10 cellular contexts compared by ENCODE assay signal in the genomic region with DNA sequence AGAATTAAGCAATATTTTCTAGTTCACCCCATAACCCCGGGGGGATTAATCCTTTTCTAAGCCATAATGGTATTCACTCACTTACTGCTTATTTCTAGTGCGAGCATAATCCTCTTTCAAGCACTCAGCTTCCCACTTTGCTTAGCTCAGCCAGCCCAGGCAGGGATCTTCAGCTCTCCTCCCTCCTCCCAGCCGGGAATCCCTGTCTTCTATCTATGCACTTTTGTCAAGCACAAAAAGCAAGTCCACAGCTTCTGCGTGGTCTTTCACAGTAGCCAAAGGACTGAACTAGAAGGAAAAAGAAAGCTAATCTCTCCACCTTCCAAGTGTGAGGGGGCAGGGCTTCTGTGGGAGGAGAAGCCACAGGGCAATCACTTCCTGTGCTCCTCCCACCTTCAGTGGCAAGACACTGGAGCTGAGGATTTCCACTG.
A peak's percentile ranks its signal among the peaks of the same experiment; 100 is the strongest.
DNase-seq lines count a peak whose midpoint lies in the region; ATAC-seq, FAIRE-seq and TF ChIP-seq lines count a peak whose summit lies in the region.
"Had no signal": no experiment of that assay in that cellular context is flagged by ENCODE, and none has a peak within 500 bp of the region (broad histone marks: within the 10 kb centered on the region; RNA-seq: fewer than 3 reads in every experiment).

No MANE protein-coding gene starts in this region.

- H3K27me3 ChIP-seq in breast epithelium: no peaks in the 10 kb centered on the region
- H3K27me3 ChIP-seq in H1 (replicated peaks in 1 of 4; ENCODE audit: control insufficient read depth in 3 of 4, extremely low read depth in 1 of 4, insufficient read depth in 3 of 4, low read length in 3 of 4): no peaks in the 10 kb centered on the region
- no peaks in the 10 kb centered on the region for H3K27me3 ChIP-seq in tibial nerve

- H3K4me1 ChIP-seq in breast epithelium (no peaks in the 10 kb centered on the region), H1 (replicated peaks in 1 of 4; ENCODE audit: control insufficient read depth in 3 of 4, insufficient read depth in 4 of 4, low read length in 3 of 4) (peaks cover 2 to 6% (median 3%) of the 10 kb centered on the region in 4 experiments; a peak in 3 of 7 replicates), tibial nerve (peaks cover 0 to 12% (median 6%) of the 10 kb centered on the region in 4 donors)

- no peaks in the 10 kb centered on the region for H3K9me3 ChIP-seq in breast epithelium
- H3K9me3 ChIP-seq in H1 (ENCODE audit: insufficient read depth in 2 of 2, low read depth in 1 of 2, low read length in 1 of 2): no peaks in the 10 kb centered on the region
- H3K9me3 ChIP-seq in tibial nerve: no peaks in the 10 kb centered on the region
- H3K9me3 ChIP-seq: mucosa of descending colon had no signal

- no peak for ATAC-seq in GM21526 (IDR thresholded peaks at IDR 0.05; ENCODE audit: low FRiP score, unreplicated experiment)
- ATAC-seq: mucosa of descending colon had no signal

- no peak overlapping the region for H2BK12ac ChIP-seq in H1 (ENCODE audit: low read depth, low read length)

- H3K36me3 Mint-ChIP-seq in MCF 10A (ENCODE audit: insufficient read depth, unreplicated experiment) (peaks cover 12% of the 10 kb centered on the region), CD14-positive monocyte (no peaks in the 10 kb centered on the region)

- no peak overlapping the region for H4K5ac ChIP-seq in H1 (ENCODE audit: insufficient read length, low read depth, low read length)

- TF ChIP-seq EP300 in H1 (IDR thresholded peaks at IDR 0.05; ENCODE audit: borderline replicate concordance in 1 of 2, low read depth in 2 of 2, low read length in 2 of 2): no peak
- TF ChIP-seq EP300 in tibial nerve (IDR thresholded peaks at IDR 0.05): peak in 1 of 2 donors; percentile 51

- no peak overlapping the region for H3K18ac ChIP-seq in H1 (ENCODE audit: extremely low read depth, low read length)

- H3K27me3 Mint-ChIP-seq in MCF 10A (ENCODE audit: insufficient read depth, unreplicated experiment) (no peaks in the 10 kb centered on the region), CD14-positive monocyte (ENCODE audit: low read depth in 3 of 3) (no peaks in the 10 kb centered on the region)

- H3K4me3 Mint-ChIP-seq in MCF 10A (ENCODE audit: unreplicated experiment) (no peak overlapping the region), CD14-positive monocyte (no peak overlapping the region)

- peak overlapping the region; percentile 96 for H2AFZ ChIP-seq in H1 (ENCODE audit: low read length)

- no peak for TF ChIP-seq RAD21 in H1 (IDR thresholded peaks at IDR 0.05 in 1 of 2, conservative IDR thresholded peaks at IDR 0.05 in 1 of 2; ENCODE audit: low read depth in 2 of 2, low read length in 2 of 2)

- no peaks in the 10 kb centered on the region for H4K20me1 ChIP-seq in H1 (replicated peaks in 1 of 2; ENCODE audit: control insufficient read depth in 1 of 2, insufficient read depth in 2 of 2, low read length in 2 of 2)

- H3K36me3 ChIP-seq in breast epithelium (no peaks in the 10 kb centered on the region), H1 (ENCODE audit: control insufficient read depth in 2 of 4, insufficient read depth in 4 of 4, low read length in 3 of 4) (no peaks in the 10 kb centered on the region), tibial nerve (no peaks in the 10 kb centered on the region)

- no peak overlapping the region for H3K27ac Mint-ChIP-seq in MCF 10A (ENCODE audit: low read depth, unreplicated experiment)
- peak overlapping the region in 1 of 7 donors; percentile 25 for H3K27ac Mint-ChIP-seq in CD14-positive monocyte

- H3K79me2 ChIP-seq in H1 (ENCODE audit: control insufficient read depth in 1 of 2, insufficient read depth in 2 of 2, low read length in 2 of 2): no peaks in the 10 kb centered on the region

- H2BK5ac ChIP-seq in H1 (ENCODE audit: low read depth, low read length): no peak overlapping the region

- no peak overlapping the region for H2BK120ac ChIP-seq in H1 (replicated peaks; ENCODE audit: low read depth, low read length)

- H3K27ac ChIP-seq in breast epithelium (no peak overlapping the region), H1 (ENCODE audit: low read depth, low read length) (0 out of 2 replicates have a peak overlapping the region, but pooled peaks have one; percentile 29), tibial nerve (peak overlapping the region; percentile 17 to 78 (median 50))

- H3K79me1 ChIP-seq in H1 (ENCODE audit: low read depth, low read length): no peaks in the 10 kb centered on the region

- H3K4ac ChIP-seq in H1 (replicated peaks; ENCODE audit: insufficient read length, low read depth, low read length): no peak overlapping the region

- H3K9ac ChIP-seq in H1 (replicated peaks in 1 of 4; ENCODE audit: extremely low read depth in 1 of 4, low read depth in 3 of 4, low read length in 3 of 4): no peak overlapping the region

- H4K8ac ChIP-seq in H1 (ENCODE audit: extremely low read depth, insufficient read depth, low read length): peak overlapping the region; percentile 90; the same call in 1 of the 2 replicates

- no peak for TF ChIP-seq POLR2A in breast epithelium (IDR thresholded peaks at IDR 0.05)
- TF ChIP-seq POLR2A in H1 (IDR thresholded peaks at IDR 0.05; ENCODE audit: control extremely low read depth in 1 of 2, low read depth in 2 of 2, low read length in 2 of 2): no peak
- peak in 1 of 2 donors; percentile 29 for TF ChIP-seq POLR2A in tibial nerve (IDR thresholded peaks at IDR 0.05)

- H3K4me1 Mint-ChIP-seq in MCF 10A (ENCODE audit: insufficient read depth, unreplicated experiment): peaks cover 35% of the 10 kb centered on the region
- no peaks in the 10 kb centered on the region for H3K4me1 Mint-ChIP-seq in CD14-positive monocyte

- peak; percentile 60 for FAIRE-seq in H1 (lab: Jason Lieb, UNC)

- WGBS in H1 (ENCODE audit: extremely low coverage in 1 of 2, insufficient coverage in 1 of 2, insufficient read length in 1 of 2, insufficient replicate concordance in 2 of 2, low coverage in 1 of 2, low lambda C conversion rate in 2 of 2, missing lambda C conversion rate in 1 of 2), 2 experiments: 54% methylated on average over 4 of the region's 4 CpGs; no CpG with 5 or more reads in 1 of the 2 experiments
- 39 to 41% methylated on average over 4 of the region's 4 CpGs for WGBS in tibial nerve, 2 donors

- H2BK20ac ChIP-seq in H1 (ENCODE audit: low read length): no peak overlapping the region

- DNase-seq in MCF 10A (ENCODE audit: unreplicated experiment): peak; percentile 13
- no peak for DNase-seq in breast epithelium (ENCODE audit: low spot score in 2 of 2)
- peak; percentile 48 for DNase-seq in MV-4-11 (lab: John Stamatoyannopoulos, UW)
- no peak for DNase-seq in H1 (ENCODE audit: low read depth in 1 of 2, low spot score in 2 of 2)
- no peak for DNase-seq in tibial nerve (ENCODE audit: low spot score in 2 of 2)
- no peak for DNase-seq in germinal center (ENCODE audit: low spot score)
- no peak for DNase-seq in CD14-positive monocyte (ENCODE audit: low spot score)
- DNase-seq: activated naive CD4-positive, alpha-beta T cell treated with Interleukin-2 at 50 U/mL for 16 hours; mucosa of descending colon had no signal

- no peak overlapping the region for H4K91ac ChIP-seq in H1 (replicated peaks; ENCODE audit: insufficient read length, low read length)

- no TSS peak for BruUV-seq in MCF 10A (replicated peaks; lab: Mats Ljungman, UMichigan)

- H3K23me2 ChIP-seq in H1 (ENCODE audit: low read depth, low read length): no peaks in the 10 kb centered on the region

- H3K9me3 Mint-ChIP-seq in MCF 10A (ENCODE audit: unreplicated experiment) (peaks cover 5% of the 10 kb centered on the region), CD14-positive monocyte (peaks cover 0 to 2% (median 0%) of the 10 kb centered on the region in 7 donors)

- CTCF ChIA-PET in MCF 10A (lab: Yijun Ruan, JAX): interaction anchor here (0.7 kb wide), 1 partner anchor 51 kb away, joined by 3 read pairs; no protein-coding TSS in a partner anchor
- CTCF ChIA-PET in H1 (lab: Charles Lee; ENCODE audit: partially characterized antibody): interaction anchor here (0.5 to 1.3 kb wide), 6 partner anchors 14 to 163 kb away, joined by 3 to 4 read pairs (median 3); no protein-coding TSS in a partner anchor

- peak overlapping the region; percentile 22 to 28; a peak in 2 of 4 replicates for H3K4me2 ChIP-seq in H1 (ENCODE audit: insufficient read depth in 1 of 2, low read depth in 2 of 2, low read length in 2 of 2)

- no peak overlapping the region for H3K14ac ChIP-seq in H1 (ENCODE audit: insufficient read length)

- H3K4me3 ChIP-seq in breast epithelium: no peak overlapping the region
- no peak overlapping the region for H3K4me3 ChIP-seq in H1 (ENCODE audit: extremely low read depth in 1 of 4, insufficient read depth in 2 of 4, low read depth in 3 of 4, low read length in 4 of 4)
- H3K4me3 ChIP-seq in tibial nerve: peak overlapping the region in 2 of 4 donors; percentile 5 to 33
- H3K4me3 ChIP-seq: mucosa of descending colon had no signal

- H2BK15ac ChIP-seq in H1 (ENCODE audit: low read length): no peak overlapping the region

- no peak for TF ChIP-seq CTCF in MCF 10A (IDR thresholded peaks at IDR 0.05; ENCODE audit: unreplicated experiment)
- no peak for TF ChIP-seq CTCF in breast epithelium (IDR thresholded peaks at IDR 0.05)
- TF ChIP-seq CTCF in H1 (IDR thresholded peaks at IDR 0.05; ENCODE audit: control extremely low read depth in 1 of 3, insufficient read depth in 1 of 3, low read depth in 1 of 3, low read length in 3 of 3): no peak
- no peak for TF ChIP-seq CTCF in tibial nerve (IDR thresholded peaks at IDR 0.05)
- no peak for TF ChIP-seq CTCF in CD14-positive monocyte (IDR thresholded peaks at IDR 0.05)

- intact Hi-C loops in MCF 10A (cut with micrococcal nuclease): no loop called here
- intact Hi-C loops in breast epithelium (cut with DNase I; ENCODE audit: low total_unique reads): no loop called here
- intact Hi-C loops in CD14-positive monocyte (cut with micrococcal nuclease): no loop called here

- H3K23ac ChIP-seq in H1 (ENCODE audit: insufficient read length): no peak overlapping the region

- H2AK5ac ChIP-seq in H1 (ENCODE audit: low read depth, low read length): no peak overlapping the region

- POLR2A ChIA-PET in MCF 10A (lab: Yijun Ruan, JAX) (interaction anchor here (0.5 to 0.6 kb wide), 2 partner anchors 383 to 542 kb away, joined by 3 read pairs; no protein-coding TSS in a partner anchor), H1 (lab: Charles Lee; ENCODE audit: partially characterized antibody) (interaction anchor here (1.0 to 1.5 kb wide), 2 partner anchors 46 to 63 kb away, joined by 3 to 4 read pairs; a partner anchor contains a TSS)

- no peak overlapping the region for H3K56ac ChIP-seq in H1 (replicated peaks; ENCODE audit: insufficient read length, low read depth, low read length)

TF ChIP-seq in H1, 55 proteins besides CTCF, POLR2A, EP300 and RAD21 (continues in another document):
- TF ChIP-seq TBP (IDR thresholded peaks at IDR 0.05; ENCODE audit: low read depth, low read length) (no peak), NANOG (IDR thresholded peaks at IDR 0.05; ENCODE audit: insufficient read depth, low read depth, low read length, poor library complexity, severe bottlenecking) (no peak), POU5F1 (IDR thresholded peaks at IDR 0.05; ENCODE audit: low read depth, low read length) (no peak), CBX8 (IDR thresholded peaks at IDR 0.05; ENCODE audit: borderline replicate concordance, low read depth, low read length) (no peak), SIN3A (conservative IDR thresholded peaks at IDR 0.05 in 1 of 2, IDR thresholded peaks at IDR 0.05 in 1 of 2; ENCODE audit: low read depth in 1 of 2, low read length in 2 of 2) (no peak), SUZ12 (IDR thresholded peaks at IDR 0.05; ENCODE audit: low read length) (no peak)

Comparison
In these comparisons a context has a peak if more than half of its experiments do, and no peak if none do; other contexts are left out.
1. DNase-seq: peak in MCF 10A (single experiment) and MV-4-11 (single experiment); none in breast epithelium (0 of 2), H1 (0 of 2), tibial nerve (0 of 2), germinal center (single experiment) and CD14-positive monocyte (single experiment).
2. H3K27ac ChIP-seq: peak in H1 (single experiment) and tibial nerve (4 of 4); none in breast epithelium (0 of 2).